In the genomic region with DNA sequence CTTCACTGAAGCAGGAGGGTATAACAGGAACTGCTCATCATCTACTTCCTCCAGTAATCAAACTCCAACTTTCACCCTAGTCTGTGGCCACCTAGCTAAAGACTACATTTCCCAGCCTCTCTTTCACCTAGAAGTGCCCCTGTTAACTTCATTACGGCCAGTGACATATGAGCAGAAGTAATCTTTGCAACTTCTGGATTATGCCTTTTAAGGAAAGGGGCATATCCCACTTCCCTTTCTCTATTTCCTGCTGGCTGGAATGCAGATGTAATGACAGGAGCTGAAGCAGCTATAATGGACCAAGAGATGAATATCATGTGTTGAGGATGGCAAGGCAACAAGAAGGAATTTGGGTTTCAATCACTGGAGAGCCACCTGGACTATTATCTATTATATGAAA, we compare ENCODE assay signal across 13 cellular contexts.
"Had no signal": no experiment of that assay in that cellular context is flagged by ENCODE, and none has a peak within 500 bp of the region (broad histone marks: within the 10 kb centered on the region; RNA-seq: fewer than 3 reads in every experiment).

No MANE protein-coding gene starts in this region.

- DNase-seq: activated CD4-positive, CD25-positive, alpha-beta regulatory T cell treated with anti-CD3 and anti-CD28 coated beads, Interleukin-2, amount 50 U/mL, for 72 hours; activated effector memory CD4-positive, alpha-beta T cell treated with anti-CD3 and anti-CD28 coated beads, Interleukin-2, amount 50 U/mL, for 16 hours; activated T-cell treated with anti-CD3 and anti-CD28 coated beads, Interleukin-2, amount 50 U/mL, for 48 hours; amniotic stem cell; erythroblast; gastrocnemius medialis; left cardiac atrium; occipital lobe; stimulated activated CD4-positive, alpha-beta T cell treated with anti-CD3 and anti-CD28 coated beads, Interleukin-2, amount 100 ng/mL, for 48 hours; stimulated activated naive B cell treated with anti-CD40 and anti-IgM and Interleukin-4, amounts not matched to agents 10 μg/mL and 1 μg/mL and 100 μg/mL, for 72 hours; substantia nigra had no signal

- H3K4me3 Mint-ChIP-seq: activated naive CD8-positive, alpha-beta T cell; natural killer cell treated with Interleukin-12 subunit alpha and Interleukin-12 subunit beta and Interleukin-15 and Interleukin-18, amount 100 ng/mL, for 72 hours had no signal

- H3K27me3 Mint-ChIP-seq: activated naive CD8-positive, alpha-beta T cell; stimulated activated naive B cell treated with anti-CD40 and anti-IgM and Interleukin-4, amounts not matched to agents 10 μg/mL and 1 μg/mL and 100 μg/mL, for 72 hours had no signal

- H3K27ac Mint-ChIP-seq: activated naive CD8-positive, alpha-beta T cell; natural killer cell treated with Interleukin-12 subunit alpha and Interleukin-12 subunit beta and Interleukin-15 and Interleukin-18, amount 100 ng/mL, for 72 hours; stimulated activated naive B cell treated with anti-CD40 and anti-IgM and Interleukin-4, amounts not matched to agents 10 μg/mL and 1 μg/mL and 100 μg/mL, for 72 hours had no signal

- H3K36me3 Mint-ChIP-seq: activated naive CD8-positive, alpha-beta T cell; natural killer cell treated with Interleukin-12 subunit alpha and Interleukin-12 subunit beta and Interleukin-15 and Interleukin-18, amount 100 ng/mL, for 72 hours had no signal

- ATAC-seq: gastrocnemius medialis; left cardiac atrium; natural killer cell treated with Interleukin-12 subunit alpha and Interleukin-12 subunit beta and Interleukin-15 and Interleukin-18, amount 100 ng/mL, for 72 hours; stimulated activated naive B cell treated with anti-CD40 and anti-IgM and Interleukin-4, amounts not matched to agents 10 μg/mL and 1 μg/mL and 100 μg/mL, for 72 hours had no signal
